Comparison of ENCODE assay signal across 9 cellular contexts in the genomic region with DNA sequence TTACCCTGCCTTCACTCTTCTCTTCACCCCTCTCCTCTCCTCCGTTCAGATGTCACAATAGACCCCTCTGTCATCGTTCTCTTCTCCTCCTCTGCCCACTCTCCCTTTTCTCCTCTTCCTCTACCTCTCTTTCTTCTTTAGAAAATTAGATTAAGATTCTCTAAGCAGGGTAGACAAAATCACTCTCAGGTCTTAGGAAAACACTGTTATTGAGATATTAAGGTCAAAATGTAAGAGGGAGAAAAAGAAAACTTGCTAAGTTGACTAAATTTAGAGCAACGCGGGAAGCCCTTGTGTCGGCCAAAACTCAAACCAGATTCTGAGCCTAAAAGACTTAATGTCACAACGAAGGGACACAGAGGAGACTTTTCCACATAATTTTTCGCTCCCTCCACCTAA. TPM values are rescaled to one million over a fixed set of nuclear protein-coding genes. Genes with fewer than 3 reads are reported as not detected.
DNase-seq lines count a peak whose midpoint lies in the region; ATAC-seq, FAIRE-seq and TF ChIP-seq lines count a peak whose summit lies in the region.
"Had no signal": no experiment of that assay in that cellular context is flagged by ENCODE, and none has a peak within 500 bp of the region (broad histone marks: within the 10 kb centered on the region; RNA-seq: fewer than 3 reads in every experiment).

No MANE protein-coding gene starts in this region.

- H3K36me3 ChIP-seq in K562 (ENCODE audit: control insufficient read depth, insufficient read depth, low read length) (no peaks in the 10 kb centered on the region), upper lobe of left lung (no peaks in the 10 kb centered on the region)

- peak overlapping the region; percentile 87 for H3K27ac Mint-ChIP-seq in activated T-cell treated with anti-CD3 and anti-CD28 coated beads, Interleukin-2, amount 50 U/mL, for 72 hours

- H3K27me3 ChIP-seq in K562 (ENCODE audit: control insufficient read depth in 2 of 2, insufficient read depth in 2 of 2, low read length in 2 of 2): no peaks in the 10 kb centered on the region
- H3K27me3 ChIP-seq in upper lobe of left lung: peaks cover 0 to 3% (median 0%) of the 10 kb centered on the region in 4 donors

- TF ChIP-seq EP300 in K562 (IDR thresholded peaks at IDR 0.05; ENCODE audit: low read length) (no peak), upper lobe of left lung (IDR thresholded peaks at IDR 0.05) (no peak)

- no peak for ATAC-seq in activated T-cell treated with anti-CD3 and anti-CD28 coated beads, Interleukin-2, amount 50 U/mL, for 72 hours (replicated peaks in 1 of 2)
- peak; percentile 38 for ATAC-seq in K562
- ATAC-seq in upper lobe of left lung (ENCODE audit: low FRiP score in 2 of 2): no peak
- no peak for ATAC-seq in HG03378 (IDR thresholded peaks at IDR 0.05; ENCODE audit: unreplicated experiment)

- H2AFZ ChIP-seq in K562 (ENCODE audit: low read depth, low read length): peak overlapping the region; percentile 86

- peaks cover 3 to 8% of the 10 kb centered on the region in 2 experiments; a peak in 2 of 5 replicates for H3K4me1 ChIP-seq in K562 (replicated peaks in 1 of 2; ENCODE audit: control insufficient read depth in 2 of 2, insufficient read depth in 2 of 2, low read length in 2 of 2)
- peaks cover 0 to 4% (median 1%) of the 10 kb centered on the region in 4 donors for H3K4me1 ChIP-seq in upper lobe of left lung

- TF ChIP-seq CTCF in K562 (IDR thresholded peaks at IDR 0.05 in 2 of 3, conservative IDR thresholded peaks at IDR 0.05 in 1 of 3; ENCODE audit: insufficient read depth in 2 of 3, low read depth in 1 of 3, low read length in 3 of 3): no peak
- no peak for TF ChIP-seq CTCF in lower leg skin (IDR thresholded peaks at IDR 0.05)
- no peak for TF ChIP-seq CTCF in upper lobe of left lung (IDR thresholded peaks at IDR 0.05)

- WGBS in K562 (ENCODE audit: insufficient coverage, low coverage, missing lambda C conversion rate): 19% methylated on average over 7 of the region's 7 CpGs
- 7 to 8% methylated on average over 7 of the region's 7 CpGs for WGBS in lower leg skin, 2 donors
- 7 to 11% methylated on average over 7 of the region's 7 CpGs for WGBS in upper lobe of left lung, 2 donors

- no peaks in the 10 kb centered on the region for H3K9me3 ChIP-seq in K562 (replicated peaks; ENCODE audit: control insufficient read depth, insufficient read depth, low read depth, low read length)
- H3K9me3 ChIP-seq in upper lobe of left lung: no peaks in the 10 kb centered on the region

- peak overlapping the region; percentile 90 for H3K4me2 ChIP-seq in K562 (ENCODE audit: insufficient read depth, low read length)

- FAIRE-seq in K562 (lab: Jason Lieb, UNC) (no peak), HTR-8/SVneo (lab: Jason Lieb, UNC) (no peak)

- in situ Hi-C loops in K562 (cut with MboI): no loop called here

- peak overlapping the region; percentile 81 to 90 for H3K4me3 Mint-ChIP-seq in activated T-cell treated with anti-CD3 and anti-CD28 coated beads, Interleukin-2, amount 50 U/mL, for 72 hours

- TF ChIP-seq POLR2A in K562 (conservative IDR thresholded peaks at IDR 0.05) (no peak), lower leg skin (IDR thresholded peaks at IDR 0.05) (no peak), upper lobe of left lung (IDR thresholded peaks at IDR 0.05) (no peak)

- no peak for DNase-seq in activated T-cell treated with anti-CD3 and anti-CD28 coated beads, Interleukin-2, amount 50 U/mL, for 72 hours
- DNase-seq in activated T-cell treated with anti-CD3 and anti-CD28 coated beads, Interleukin-2, amount 50 U/mL, for 48 hours: no peak
- DNase-seq in K562 (ENCODE audit: extremely low read depth in 1 of 4, low spot score in 3 of 4) (no peak), lower leg skin (ENCODE audit: low spot score in 2 of 2) (no peak), upper lobe of left lung (no peak), HPDE6-E6E7 (ENCODE audit: extremely low spot score) (no peak), HTR-8/SVneo (ENCODE audit: insufficient read length, low spot score) (no peak)
- DNase-seq: DMS79 had no signal

- peaks cover 36% of the 10 kb centered on the region for H3K27me3 Mint-ChIP-seq in activated T-cell treated with anti-CD3 and anti-CD28 coated beads, Interleukin-2, amount 50 U/mL, for 72 hours (ENCODE audit: low read depth)

- POLR2A ChIA-PET in K562 (lab: Yijun Ruan, JAX): interaction anchor here (0.6 to 2.0 kb wide), 11 partner anchors 10 to 348 kb away, joined by 3 to 8 read pairs (median 3); partner anchors contain the start of gene ZNF184

- BruUV-seq in K562 (replicated peaks; lab: Mats Ljungman, UMichigan): no TSS peak

- peak overlapping the region; percentile 64 for H3K27ac ChIP-seq in K562 (ENCODE audit: extremely low read depth, low read depth, low read length)
- peak overlapping the region in 1 of 4 donors; percentile 46 for H3K27ac ChIP-seq in upper lobe of left lung

- H3K4me3 ChIP-seq in K562 (peak overlapping the region; percentile 58), lower leg skin (ENCODE audit: low read depth, poor library complexity, severe bottlenecking) (peak overlapping the region; percentile 16), upper lobe of left lung (peak overlapping the region; percentile 13 to 46 (median 37))

- peak overlapping the region; percentile 82 to 93 for H3K9ac ChIP-seq in K562 (ENCODE audit: insufficient read depth in 1 of 2, low read depth in 2 of 2, low read length in 2 of 2)

- intact Hi-C loops in K562 (cut with micrococcal nuclease): no loop called here
- intact Hi-C loops in lower leg skin (cut with DNase I; ENCODE audit: low total_unique reads): no loop called here

- peaks cover 1 to 3% of the 10 kb centered on the region in 2 donors for H3K36me3 Mint-ChIP-seq in activated T-cell treated with anti-CD3 and anti-CD28 coated beads, Interleukin-2, amount 50 U/mL, for 72 hours (ENCODE audit: insufficient read depth in 2 of 2)

- peaks cover 16% of the 10 kb centered on the region for H3K4me1 Mint-ChIP-seq in activated T-cell treated with anti-CD3 and anti-CD28 coated beads, Interleukin-2, amount 50 U/mL, for 72 hours (ENCODE audit: low read depth)

- CTCF ChIA-PET in K562 (lab: Yijun Ruan, JAX; ENCODE audit: low intra/inter-chr PET ratio): no interaction called here

- TF ChIP-seq RAD21 in K562 (CRISPR knock-in tag; conservative IDR thresholded peaks at IDR 0.05 in 1 of 2, IDR thresholded peaks at IDR 0.05 in 1 of 2): no peak

- no peaks in the 10 kb centered on the region for H4K20me1 ChIP-seq in K562 (replicated peaks; ENCODE audit: control insufficient read depth, insufficient read depth, low read length)

- H3K9me3 Mint-ChIP-seq in activated T-cell treated with anti-CD3 and anti-CD28 coated beads, Interleukin-2, amount 50 U/mL, for 72 hours: no peaks in the 10 kb centered on the region

- no peaks in the 10 kb centered on the region for H3K79me2 ChIP-seq in K562 (ENCODE audit: control insufficient read depth, insufficient read depth, low read length)

- no peaks in the 10 kb centered on the region for H3K9me1 ChIP-seq in K562 (ENCODE audit: control insufficient read depth, insufficient read depth, low read length)

TF ChIP-seq in K562, 482 proteins besides CTCF, POLR2A, EP300 and RAD21 (continues in another document):
- TF ChIP-seq SUPT5H (IDR thresholded peaks at IDR 0.05) (no peak), SMARCA5 (IDR thresholded peaks at IDR 0.05) (no peak)

RNA-seq across cellular contexts. Expression of gene ZNF184, which starts 22.1 kb away (rescaled TPM):
- 10 to 100 TPM; 12.3 to 13.1 TPM for total RNA-seq in activated T-cell treated with anti-CD3 and anti-CD28 coated beads, Interleukin-2, amount 50 U/mL, for 72 hours
- 6.7 and 29.3 TPM in 2 replicates for total RNA-seq in K562 (2011; cell fraction: chromatin; rRNA removed; ENCODE audit: low replicate concordance)
- 3.5 and 7.0 TPM in 2 replicates for total RNA-seq in K562 (2011; cell fraction: nucleolus; rRNA removed)
- total RNA-seq in K562 (2011; cell fraction: nucleoplasm; rRNA removed): 6.2 and 9.2 TPM in 2 replicates
- total RNA-seq in K562 (2014; rRNA removed) (10.2 and 11.2 TPM in 2 replicates), K562 (2014; rRNA removed; fragmentation: Illumina TruSeq; extraction: Trizol) (21.6 and 25.5 TPM in 2 replicates), K562 (2015; rRNA removed; fragmentation: Illumina TruSeq; extraction: Trizol) (22.1 and 22.2 TPM in 2 replicates), K562 (2021) (10.7 and 11.0 TPM in 2 replicates), lower leg skin (10 to 100 TPM in 3 of 4 donors, 1 to 10 TPM in 1; 9.5 to 14.0 (median 12.3) TPM), upper lobe of left lung (10 to 100 TPM in 1 of 6 donors, 1 to 10 TPM in 5; 3.9 to 14.4 (median 5.1) TPM)
- polyA plus RNA-seq in K562 (2011; rRNA removed) (11.6 and 13.8 TPM in 2 replicates), K562 (2014; fragmentation: Illumina TruSeq; extraction: Trizol) (12.8 and 16.2 TPM in 2 replicates), K562 (2014; fragmentation: Nextera tagmentation; extraction: Ambion mirVana) (10 to 100 TPM in 1 of 2 experiments, 1 to 10 TPM in 1; 7.6 to 12.8 TPM), K562 (2014; rRNA removed) (7.7 and 9.0 TPM in 2 replicates)
- 1.7 and 4.6 TPM in 2 replicates for polyA plus RNA-seq in K562 (2011; cell fraction: cytosol; rRNA removed)
- 4.5 and 9.0 TPM in 2 replicates for polyA plus RNA-seq in K562 (2011; cell fraction: nucleus; rRNA removed)
- 7.6 and 9.3 TPM in 2 replicates for polyA plus RNA-seq in K562 (2012)
- 18.5 and 30.8 TPM in 2 replicates for polyA minus RNA-seq in K562 (2011; rRNA and poly(A)+ RNA removed)
- 7.3 and 7.5 TPM in 2 replicates for polyA minus RNA-seq in K562 (2011; cell fraction: cytosol; rRNA and poly(A)+ RNA removed)
- polyA minus RNA-seq in K562 (2011; cell fraction: nucleus; rRNA and poly(A)+ RNA removed): 6.5 and 12.1 TPM in 2 replicates
